ENCODE assay signal across 8 cellular contexts in the genomic region with DNA sequence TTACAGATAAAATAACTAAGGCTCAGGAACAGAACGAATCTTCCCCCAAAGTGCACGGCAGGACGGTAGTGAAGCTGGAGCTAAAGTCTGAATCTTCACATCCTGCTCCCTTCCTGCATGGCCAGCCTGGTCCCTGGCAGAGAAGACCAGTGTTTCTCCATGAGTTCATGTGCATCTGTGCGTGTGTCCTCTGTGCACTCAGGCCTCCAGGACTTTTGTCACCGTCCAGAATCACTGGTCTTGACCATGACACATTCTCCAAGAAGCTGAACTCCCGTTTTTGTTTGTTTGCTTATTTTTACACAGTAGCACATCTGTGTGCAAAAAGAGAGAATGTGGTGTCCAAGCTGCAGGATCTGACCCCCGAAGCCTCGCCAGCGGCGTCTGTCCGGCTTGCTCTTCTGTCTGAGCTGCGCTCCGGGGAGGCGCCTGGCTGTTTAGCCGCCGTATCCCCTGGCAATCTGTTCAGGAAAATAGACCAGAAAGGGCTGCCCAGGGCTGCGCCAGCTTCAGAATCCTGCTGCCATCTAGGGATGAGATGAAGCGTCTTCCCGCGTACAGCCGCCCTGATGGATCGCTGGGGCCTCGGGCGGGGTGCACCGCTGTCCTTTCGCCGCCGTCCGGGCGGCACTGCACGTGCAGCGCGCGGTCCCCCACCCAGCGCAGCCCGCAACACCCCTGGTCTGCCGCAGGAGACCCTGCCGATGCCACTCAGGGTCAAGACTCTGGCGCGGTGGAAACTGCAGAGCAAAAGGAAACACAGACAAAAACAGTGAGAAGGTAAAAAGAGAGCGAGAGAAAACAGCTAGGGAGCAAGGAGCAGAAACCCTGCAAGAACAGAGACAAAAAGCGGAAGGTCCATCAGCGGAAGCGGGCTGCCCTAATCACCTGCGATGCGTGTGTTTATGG.
DNase-seq lines count a peak whose midpoint lies in the region; ATAC-seq and TF ChIP-seq lines count a peak whose summit lies in the region.

No MANE protein-coding gene starts in this region.

- no peaks in the 10 kb centered on the region for H3K27me3 Mint-ChIP-seq in nephron (ENCODE audit: low read depth)
- H3K27me3 Mint-ChIP-seq in activated T-cell treated with anti-CD3 and anti-CD28 coated beads, Interleukin-2, amount 50 U/mL, for 72 hours (ENCODE audit: low read depth): peaks cover 31% of the 10 kb centered on the region

- H3K27ac Mint-ChIP-seq in nephron: peak overlapping the region; percentile 76 to 96 (median 83)
- no peak overlapping the region for H3K27ac Mint-ChIP-seq in activated T-cell treated with anti-CD3 and anti-CD28 coated beads, Interleukin-2, amount 50 U/mL, for 72 hours

- H3K4me1 ChIP-seq in SJCRH30: no peaks in the 10 kb centered on the region

- H3K4me3 ChIP-seq in SJCRH30: peak overlapping the region; percentile 31

- peaks cover 64% of the 10 kb centered on the region for H3K4me1 Mint-ChIP-seq in nephron
- H3K4me1 Mint-ChIP-seq in activated T-cell treated with anti-CD3 and anti-CD28 coated beads, Interleukin-2, amount 50 U/mL, for 72 hours (ENCODE audit: low read depth): no peaks in the 10 kb centered on the region

- no peaks in the 10 kb centered on the region for H3K36me3 ChIP-seq in SJCRH30

- peak overlapping the region; percentile 88 to 92 (median 89) for H3K4me3 Mint-ChIP-seq in nephron
- H3K4me3 Mint-ChIP-seq in activated T-cell treated with anti-CD3 and anti-CD28 coated beads, Interleukin-2, amount 50 U/mL, for 72 hours: peak overlapping the region in 1 of 2 donors; percentile 56

- peak; percentile 61 for DNase-seq in AG08396 (ENCODE audit: low spot score)
- DNase-seq in KBM-7: peak; percentile 71
- DNase-seq in SJCRH30: peak; percentile 30 to 50
- DNase-seq in fibroblast of peridontal ligament (ENCODE audit: extremely low read depth): peak; percentile 66
- DNase-seq in activated T-cell treated with anti-CD3 and anti-CD28 coated beads, Interleukin-2, amount 50 U/mL, for 72 hours: no peak

- ATAC-seq in GM21381 (IDR thresholded peaks at IDR 0.05; ENCODE audit: unreplicated experiment) (no peak), HG03045 (IDR thresholded peaks at IDR 0.05; ENCODE audit: unreplicated experiment) (no peak)
- no peak for ATAC-seq in activated T-cell treated with anti-CD3 and anti-CD28 coated beads, Interleukin-2, amount 50 U/mL, for 72 hours (replicated peaks in 1 of 2)

- H3K36me3 Mint-ChIP-seq in nephron (ENCODE audit: low read depth): no peaks in the 10 kb centered on the region
- peaks cover 0 to 3% of the 10 kb centered on the region in 2 donors for H3K36me3 Mint-ChIP-seq in activated T-cell treated with anti-CD3 and anti-CD28 coated beads, Interleukin-2, amount 50 U/mL, for 72 hours (ENCODE audit: insufficient read depth in 2 of 2)

- no peaks in the 10 kb centered on the region for H3K9me3 ChIP-seq in SJCRH30 (replicated peaks)

- TF ChIP-seq CTCF in nephron (IDR thresholded peaks at IDR 0.05; ENCODE audit: unreplicated experiment in 3 of 3): peak; percentile 57 to 61 (median 60)

- no peak overlapping the region for H3K27ac ChIP-seq in SJCRH30

- no peaks in the 10 kb centered on the region for H3K27me3 ChIP-seq in SJCRH30

- no peaks in the 10 kb centered on the region for H3K9me3 Mint-ChIP-seq in nephron
- H3K9me3 Mint-ChIP-seq in activated T-cell treated with anti-CD3 and anti-CD28 coated beads, Interleukin-2, amount 50 U/mL, for 72 hours: peaks cover 0 to 3% of the 10 kb centered on the region in 2 donors

- in situ Hi-C loops in KBM-7 (cut with MboI; ENCODE audit: low pct_unique_long_range_greater_than_20kb, low sequenced_read_pairs): no loop called here

Comparison
In these comparisons a context has a peak if more than half of its experiments do, and no peak if none do; other contexts are left out.
1. DNase-seq: peak in AG08396 (single experiment), KBM-7 (single experiment), SJCRH30 (2 of 2) and fibroblast of peridontal ligament (single experiment); none in activated T-cell treated with anti-CD3 and anti-CD28 coated beads, Interleukin-2, amount 50 U/mL, for 72 hours (0 of 2).